22 cellular contexts compared by ENCODE assay signal in genomic region chr12:52316290-52316689, GRCh38. TPM values are rescaled to one million over a fixed set of nuclear protein-coding genes. Genes with fewer than 3 reads are reported as not detected.
DNase-seq lines count a peak whose midpoint lies in the region; FAIRE-seq and TF ChIP-seq lines count a peak whose summit lies in the region.
"Had no signal": no experiment of that assay in that cellular context is flagged by ENCODE, and none has a peak within 500 bp of the region (broad histone marks: within the 10 kb centered on the region; RNA-seq: fewer than 3 reads in every experiment).

No MANE protein-coding gene starts in this region.

- no peak for TF ChIP-seq EP300 in suprapubic skin (IDR thresholded peaks at IDR 0.05)

- no peaks in the 10 kb centered on the region for H3K79me2 ChIP-seq in trophoblast cell (ENCODE audit: control insufficient read depth, insufficient read depth, low read length, poor library complexity)

- H4K91ac ChIP-seq in trophoblast cell (ENCODE audit: low read depth, low read length) = no peak overlapping the region

- H2BK12ac ChIP-seq in trophoblast cell (ENCODE audit: low read length) = no peak overlapping the region

- peak; percentile 75 for FAIRE-seq in bronchial epithelial cell (lab: Jason Lieb, UNC)
- FAIRE-seq: GM12891, GM18507 had no signal

- no peak overlapping the region for H4K8ac ChIP-seq in trophoblast cell (ENCODE audit: low read depth, low read length)

- no peaks in the 10 kb centered on the region for H3K36me3 ChIP-seq in bronchial epithelial cell (ENCODE audit: control insufficient read depth, insufficient read depth, low read length)
- no peaks in the 10 kb centered on the region for H3K36me3 ChIP-seq in suprapubic skin
- H3K36me3 ChIP-seq in colonic mucosa = no peaks in the 10 kb centered on the region
- H3K36me3 ChIP-seq in trophoblast cell (ENCODE audit: control insufficient read depth in 1 of 2, insufficient read depth in 2 of 2, low read length in 2 of 2) = no peaks in the 10 kb centered on the region
- H3K36me3 ChIP-seq: HAP-1 had no signal

- H3K27ac ChIP-seq in suprapubic skin (no peak overlapping the region), colonic mucosa (no peak overlapping the region), trophoblast cell (ENCODE audit: low read depth, low read length) (no peak overlapping the region)

- H3K14ac ChIP-seq in trophoblast cell (ENCODE audit: low read length) = no peak overlapping the region

- no peak overlapping the region for H3K9ac ChIP-seq in colonic mucosa (ENCODE audit: low read depth in 2 of 2, low read length in 2 of 2)
- H3K9ac ChIP-seq in trophoblast cell (ENCODE audit: low read length) = no peak overlapping the region

- peaks cover 3% of the 10 kb centered on the region for H3K4me1 ChIP-seq in suprapubic skin
- H3K4me1 ChIP-seq in colonic mucosa = no peaks in the 10 kb centered on the region
- H3K4me1 ChIP-seq in trophoblast cell (ENCODE audit: control insufficient read depth in 1 of 2, insufficient read depth in 2 of 2, low read length in 2 of 2) = no peaks in the 10 kb centered on the region
- H3K4me1 ChIP-seq: HAP-1 had no signal

- WGBS in suprapubic skin = 93% methylated on average over 9 of the region's 9 CpGs
- WGBS in trophoblast cell (ENCODE audit: extremely low coverage, insufficient coverage, insufficient read length) = no CpG with 5 or more reads among the region's 9 CpGs

- H3K27me3 ChIP-seq in bronchial epithelial cell (ENCODE audit: control insufficient read depth, insufficient read depth, low read length) = peaks cover 5% of the 10 kb centered on the region
- peaks cover 48% of the 10 kb centered on the region for H3K27me3 ChIP-seq in suprapubic skin
- H3K27me3 ChIP-seq in colonic mucosa = peaks cover 3% of the 10 kb centered on the region
- no peaks in the 10 kb centered on the region for H3K27me3 ChIP-seq in trophoblast cell (ENCODE audit: insufficient read depth, low read length)

- TF ChIP-seq POLR2A in suprapubic skin (IDR thresholded peaks at IDR 0.05) = no peak

- no peak overlapping the region for H2AFZ ChIP-seq in trophoblast cell (ENCODE audit: insufficient read depth, low read length, poor library complexity)
- H2AFZ ChIP-seq: GM23338 had no signal

- H2AK5ac ChIP-seq in trophoblast cell (ENCODE audit: low read length) = no peak overlapping the region

- TF ChIP-seq CTCF in bronchial epithelial cell (IDR thresholded peaks at IDR 0.05; ENCODE audit: insufficient read depth, low read length, severe bottlenecking) (no peak), suprapubic skin (IDR thresholded peaks at IDR 0.05) (no peak), colonic mucosa (IDR thresholded peaks at IDR 0.05) (no peak)

- no peak overlapping the region for H3K4me2 ChIP-seq in trophoblast cell (ENCODE audit: low read length)
- H3K4me2 ChIP-seq: GM23338 had no signal

- H3K23ac ChIP-seq in trophoblast cell (ENCODE audit: low read length) = no peak overlapping the region

- H3K18ac ChIP-seq in trophoblast cell (ENCODE audit: low read length) = no peak overlapping the region

- intact Hi-C loops in colonic mucosa (cut with DNase I) = no loop called here

- no peak overlapping the region for H2BK5ac ChIP-seq in trophoblast cell (ENCODE audit: low read depth, low read length, poor library complexity)

- DNase-seq in bronchial epithelial cell (ENCODE audit: low read depth) (no peak), mesenteric fat pad (ENCODE audit: low spot score) (peak; percentile 43), suprapubic skin (ENCODE audit: low spot score in 2 of 2) (peak; percentile 18 to 71), colonic mucosa (no peak), SHP77 (lab: John Stamatoyannopoulos, UW) (no peak), trophoblast cell (no peak)
- DNase-seq: C1 segment of cervical spinal cord; CD4-positive, alpha-beta memory T cell; COR-L47; DMS79 treated with DMSO at 0.1 percent for 48 hours; GF-D8 had no signal

- H3K4ac ChIP-seq in trophoblast cell (ENCODE audit: low read depth, low read length) = no peak overlapping the region

- no peak overlapping the region for H3K4me3 ChIP-seq in bronchial epithelial cell (ENCODE audit: low read depth, low read length)
- no peak overlapping the region for H3K4me3 ChIP-seq in suprapubic skin
- no peak overlapping the region for H3K4me3 ChIP-seq in colonic mucosa
- no peak overlapping the region for H3K4me3 ChIP-seq in trophoblast cell (ENCODE audit: low read depth, low read length)
- H3K4me3 ChIP-seq: GM23338, HAP-1 had no signal

- no peak overlapping the region for H2BK120ac ChIP-seq in trophoblast cell (ENCODE audit: insufficient read depth, low read length, poor library complexity)

- no peaks in the 10 kb centered on the region for H3K79me1 ChIP-seq in trophoblast cell (ENCODE audit: low read length)

- H4K12ac ChIP-seq in trophoblast cell (ENCODE audit: low read depth, low read length) = no peak overlapping the region

- H3K9me3 ChIP-seq in suprapubic skin (no peaks in the 10 kb centered on the region), colonic mucosa (no peaks in the 10 kb centered on the region), trophoblast cell (ENCODE audit: insufficient read depth, low read depth, low read length) (no peaks in the 10 kb centered on the region)
- H3K9me3 ChIP-seq: HAP-1 had no signal

RNA-seq across cellular contexts. Expression of gene KRT83, which starts 4.9 kb away (rescaled TPM):
- total RNA-seq in bronchial epithelial cell (0.13 TPM in 1 of 2 replicates, not detected in the other), mesenteric fat pad (not detected), suprapubic skin (10 to 100 TPM in 3 of 4 donors, not detected in 1; 10.3 to 97.1 (median 33.9) TPM), colonic mucosa (not detected)
- not detected in 2 replicates for polyA plus RNA-seq in trophoblast cell (2013)
- total RNA-seq: A673; Calu3; CD4-positive, alpha-beta memory T cell; Daoy; GM23338; H4 had no signal
- polyA plus RNA-seq: CD4-positive, alpha-beta memory T cell; GM23338 had no signal

RNA-seq across cellular contexts. Expression of gene KRT81, which starts 25.0 kb away (rescaled TPM):
- 0.13 and 0.26 TPM in 2 replicates for total RNA-seq in bronchial epithelial cell
- not detected for total RNA-seq in mesenteric fat pad
- 100 to 1,000 TPM in 1 of 4 donors, 10 to 100 TPM in 2, under 1 TPM in 1; 0.72 to 346 (median 21.0) TPM for total RNA-seq in suprapubic skin
- under 1 TPM in 1 of 2 donors, not detected in 1; 0.77 TPM for total RNA-seq in colonic mucosa
- 0.10 and 0.15 TPM in 2 replicates for polyA plus RNA-seq in trophoblast cell (2013)
- total RNA-seq: CD4-positive, alpha-beta memory T cell; G401; GM23338 had no signal
- polyA plus RNA-seq: CD4-positive, alpha-beta memory T cell; GM23338 had no signal

RNA-seq across cellular contexts. Expression of gene KRT86, which starts 41.8 kb away (rescaled TPM):
- 0.26 TPM in 2 replicates for total RNA-seq in bronchial epithelial cell
- not detected for total RNA-seq in mesenteric fat pad
- 100 to 1,000 TPM in 1 of 4 donors, 10 to 100 TPM in 2, 1 to 10 TPM in 1; 1.0 to 289 (median 37.0) TPM for total RNA-seq in suprapubic skin
- under 1 TPM in 1 of 2 donors, not detected in 1; 0.16 TPM for total RNA-seq in colonic mucosa
- polyA plus RNA-seq in trophoblast cell (2013) = 0.10 and 0.14 TPM in 2 replicates
- total RNA-seq: A673; CD4-positive, alpha-beta memory T cell; G401; GM23338 had no signal
- polyA plus RNA-seq: CD4-positive, alpha-beta memory T cell had no signal

RNA-seq across cellular contexts. Expression of gene KRT85, which starts 51.0 kb away (rescaled TPM):
- total RNA-seq in bronchial epithelial cell (not detected in 2 replicates), mesenteric fat pad (not detected), suprapubic skin (100 to 1,000 TPM in 2 of 4 donors, 10 to 100 TPM in 1, 1 to 10 TPM in 1; 4.2 to 766 (median 96.1) TPM), colonic mucosa (not detected)
- polyA plus RNA-seq in trophoblast cell (2013) = not detected in 2 replicates
- total RNA-seq: A172; A673; Calu3; CD4-positive, alpha-beta memory T cell; G401; GM23338; H4 had no signal
- polyA plus RNA-seq: BJ; CD4-positive, alpha-beta memory T cell; GM23338 had no signal

Comparison
In these comparisons a context has a peak if more than half of its experiments do, and no peak if none do; other contexts are left out.
1. DNase-seq: peak in mesenteric fat pad (single experiment) and suprapubic skin (2 of 2); none in bronchial epithelial cell (single experiment), colonic mucosa (single experiment), SHP77 (0 of 2) and trophoblast cell (0 of 2).